ENCODE assay signal across 30 cellular contexts in the genomic region with DNA sequence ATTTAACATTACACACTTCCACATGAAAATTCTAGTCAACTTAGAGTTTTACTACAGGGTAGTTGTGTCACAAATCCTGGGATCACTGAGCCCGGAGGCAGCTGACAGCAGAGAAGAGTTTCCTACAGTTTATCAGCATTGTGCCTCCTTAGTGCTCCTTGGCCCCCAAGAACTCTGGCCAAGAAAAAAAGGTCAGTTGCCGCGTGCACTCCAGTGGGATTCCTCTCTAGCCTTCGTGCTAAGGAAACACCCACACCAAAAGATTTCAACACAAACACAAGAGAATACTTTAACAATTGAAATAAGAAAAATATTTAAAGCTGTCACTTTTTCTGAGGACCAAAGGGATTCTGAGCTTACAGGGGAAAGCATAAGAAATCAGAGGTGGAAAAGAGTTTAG.
A peak's percentile ranks its signal among the peaks of the same experiment; 100 is the strongest.
DNase-seq lines count a peak whose midpoint lies in the region; ATAC-seq and TF ChIP-seq lines count a peak whose summit lies in the region.
"Had no signal": no experiment of that assay in that cellular context is flagged by ENCODE, and none has a peak within 500 bp of the region (broad histone marks: within the 10 kb centered on the region; RNA-seq: fewer than 3 reads in every experiment).

No MANE protein-coding gene starts in this region.

- H3K4me1 Mint-ChIP-seq in activated CD4-positive, alpha-beta T cell treated with anti-CD3 and anti-CD28 coated beads, Interleukin-2, amount 10 ng/mL, durations not matched to agents 24 days and 14 days = peaks cover 7% of the 10 kb centered on the region
- H3K4me1 Mint-ChIP-seq in activated CD4-positive, alpha-beta T cell treated with anti-CD3 and anti-CD28 coated beads for 36 hours = peaks cover 5% of the 10 kb centered on the region
- no peaks in the 10 kb centered on the region for H3K4me1 Mint-ChIP-seq in progenitor cell of endocrine pancreas (ENCODE audit: low read depth)
- peaks cover 13% of the 10 kb centered on the region for H3K4me1 Mint-ChIP-seq in neural progenitor cell
- peaks cover 12% of the 10 kb centered on the region for H3K4me1 Mint-ChIP-seq in activated T-cell treated with anti-CD3 and anti-CD28 coated beads, Interleukin-2, amount 50 U/mL, for 72 hours (ENCODE audit: low read depth)

- H4K20me1 ChIP-seq in neural progenitor cell (ENCODE audit: low read depth) = no peaks in the 10 kb centered on the region

- H3K27me3 ChIP-seq in uterus (no peaks in the 10 kb centered on the region), neural progenitor cell (no peaks in the 10 kb centered on the region)
- H3K27me3 ChIP-seq: hepatocyte, testis had no signal

- no peak for ATAC-seq in activated CD4-positive, alpha-beta T cell treated with anti-CD3 and anti-CD28 coated beads for 36 hours
- peak; percentile 57 for ATAC-seq in left ventricle myocardium superior
- no peak for ATAC-seq in GM21576 (IDR thresholded peaks at IDR 0.05; ENCODE audit: unreplicated experiment)
- no peak for ATAC-seq in activated T-cell treated with anti-CD3 and anti-CD28 coated beads, Interleukin-2, amount 50 U/mL, for 72 hours (replicated peaks in 1 of 2)
- ATAC-seq: CD8-positive, alpha-beta T cell; PC-3; stimulated activated effector memory CD8-positive, alpha-beta T cell treated with anti-CD3 and anti-CD28 coated beads, Interleukin-12 subunit alpha, Interleukin-12 subunit beta, amount 100 ng/mL, for 72 hours; T-cell had no signal

- CTCF ChIA-PET in activated CD4-positive, alpha-beta T cell treated with anti-CD3 and anti-CD28 coated beads for 36 hours (lab: Charles Lee) = interaction anchor here (0.7 to 7.7 kb wide), 14 partner anchors 15 to 308 kb away, joined by 3 to 132 read pairs (median 18); no protein-coding TSS in a partner anchor

- no peaks in the 10 kb centered on the region for H3K79me2 ChIP-seq in neural progenitor cell (ENCODE audit: low read depth)
- H3K79me2 ChIP-seq: hepatocyte had no signal

- no peak overlapping the region for H3K9ac ChIP-seq in neural progenitor cell

- no peak overlapping the region for H2AFZ ChIP-seq in neural progenitor cell (replicated peaks)

- intact Hi-C loops in activated CD4-positive, alpha-beta T cell treated with anti-CD3 and anti-CD28 coated beads, Interleukin-2, amount 10 ng/mL, durations not matched to agents 24 days and 14 days (cut with micrococcal nuclease) = loop anchor here (2.0 to 5.0 kb wide), 4 partner anchors 302 to 611 kb away; no protein-coding TSS in a partner anchor
- intact Hi-C loops in activated CD4-positive, alpha-beta T cell treated with anti-CD3 and anti-CD28 coated beads for 36 hours (cut with DNase I, micrococcal nuclease) = loop anchor here (2.0 to 5.0 kb wide), 6 partner anchors 297 to 613 kb away; no protein-coding TSS in a partner anchor
- intact Hi-C loops in left ventricle myocardium superior (cut with micrococcal nuclease) (loop anchor here (5.0 kb wide), 1 partner anchor 193 kb away; no protein-coding TSS in a partner anchor), uterus (cut with DNase I; ENCODE audit: low total_unique reads) (loop anchor here (5.0 kb wide), 1 partner anchor 193 kb away; no protein-coding TSS in a partner anchor)

- DNase-seq in activated CD4-positive, alpha-beta T cell treated with anti-CD3 and anti-CD28 coated beads, Interleukin-2, amount 10 ng/mL, durations not matched to agents 24 days and 14 days = peak; percentile 41
- no peak for DNase-seq in activated CD4-positive, alpha-beta T cell treated with anti-CD3 and anti-CD28 coated beads for 36 hours
- no peak for DNase-seq in left ventricle myocardium superior
- DNase-seq in progenitor cell of endocrine pancreas (ENCODE audit: low spot score, unreplicated experiment) = no peak
- DNase-seq in uterus = no peak
- no peak for DNase-seq in neural progenitor cell (ENCODE audit: low spot score)
- no peak for DNase-seq in activated T-cell treated with anti-CD3 and anti-CD28 coated beads, Interleukin-2, amount 50 U/mL, for 72 hours
- DNase-seq: activated CD4-positive, CD25-positive, alpha-beta regulatory T cell treated with anti-CD3 and anti-CD28 coated beads, Interleukin-2, amount 50 U/mL, for 72 hours; activated naive CD4-positive, alpha-beta T cell treated with Interleukin-2 at 50 U/mL for 16 hours; activated T-cell treated with anti-CD3 and anti-CD28 coated beads, Interleukin-2, amount 50 U/mL, for 24 hours; anterior cingulate cortex; CD8-positive, alpha-beta T cell; DMS79; foreskin fibroblast; GOT3; immature natural killer cell; Karpas-422; lower lobe of right lung; NCI-H187 treated with DMSO at 0.1 percent for 48 hours; NCI-H345; NCI-H774; PC-3; stimulated activated CD4-positive, alpha-beta T cell treated with anti-CD3 and anti-CD28 coated beads, Interleukin-2, amount 100 ng/mL, for 24 hours; T-cell; testis had no signal

- H3K4me2 ChIP-seq in neural progenitor cell = no peak overlapping the region

- no peak overlapping the region for H3K4me3 Mint-ChIP-seq in activated CD4-positive, alpha-beta T cell treated with anti-CD3 and anti-CD28 coated beads, Interleukin-2, amount 10 ng/mL, durations not matched to agents 24 days and 14 days
- no peak overlapping the region for H3K4me3 Mint-ChIP-seq in activated CD4-positive, alpha-beta T cell treated with anti-CD3 and anti-CD28 coated beads for 36 hours
- H3K4me3 Mint-ChIP-seq in progenitor cell of endocrine pancreas (ENCODE audit: low read depth) = no peak overlapping the region
- no peak overlapping the region for H3K4me3 Mint-ChIP-seq in neural progenitor cell
- H3K4me3 Mint-ChIP-seq in activated T-cell treated with anti-CD3 and anti-CD28 coated beads, Interleukin-2, amount 50 U/mL, for 72 hours = no peak overlapping the region
- H3K4me3 Mint-ChIP-seq: activated T-cell treated with anti-CD3 and anti-CD28 coated beads, Interleukin-2, amount 50 U/mL, for 24 hours; CD8-positive, alpha-beta T cell; central memory CD8-positive, alpha-beta T cell; immature natural killer cell; stimulated activated effector memory CD8-positive, alpha-beta T cell treated with anti-CD3 and anti-CD28 coated beads, Interleukin-12 subunit alpha, Interleukin-12 subunit beta, amount 100 ng/mL, for 72 hours; T-cell had no signal

- TF ChIP-seq CTCF in progenitor cell of endocrine pancreas (IDR thresholded peaks at IDR 0.05; ENCODE audit: unreplicated experiment) (no peak), uterus (IDR thresholded peaks at IDR 0.05) (no peak), neural progenitor cell (IDR thresholded peaks at IDR 0.05) (no peak)

- TF ChIP-seq POLR2A in uterus (IDR thresholded peaks at IDR 0.05) = no peak

- H3F3A ChIP-seq in neural progenitor cell (ENCODE audit: low read depth) = peaks cover 7% of the 10 kb centered on the region

- peaks cover 44% of the 10 kb centered on the region for H3K27me3 Mint-ChIP-seq in activated CD4-positive, alpha-beta T cell treated with anti-CD3 and anti-CD28 coated beads, Interleukin-2, amount 10 ng/mL, durations not matched to agents 24 days and 14 days
- peaks cover 16% of the 10 kb centered on the region for H3K27me3 Mint-ChIP-seq in activated CD4-positive, alpha-beta T cell treated with anti-CD3 and anti-CD28 coated beads for 36 hours
- H3K27me3 Mint-ChIP-seq in progenitor cell of endocrine pancreas (peaks cover 5% of the 10 kb centered on the region), neural progenitor cell (ENCODE audit: insufficient read depth, low read depth) (peaks cover 3% of the 10 kb centered on the region)
- peaks cover 34% of the 10 kb centered on the region for H3K27me3 Mint-ChIP-seq in activated T-cell treated with anti-CD3 and anti-CD28 coated beads, Interleukin-2, amount 50 U/mL, for 72 hours (ENCODE audit: low read depth)

- no peak overlapping the region for H3K27ac Mint-ChIP-seq in activated CD4-positive, alpha-beta T cell treated with anti-CD3 and anti-CD28 coated beads, Interleukin-2, amount 10 ng/mL, durations not matched to agents 24 days and 14 days
- H3K27ac Mint-ChIP-seq in activated CD4-positive, alpha-beta T cell treated with anti-CD3 and anti-CD28 coated beads for 36 hours = no peak overlapping the region
- peak overlapping the region; percentile 20 for H3K27ac Mint-ChIP-seq in progenitor cell of endocrine pancreas
- no peak overlapping the region for H3K27ac Mint-ChIP-seq in neural progenitor cell
- H3K27ac Mint-ChIP-seq in activated T-cell treated with anti-CD3 and anti-CD28 coated beads, Interleukin-2, amount 50 U/mL, for 72 hours = no peak overlapping the region
- H3K27ac Mint-ChIP-seq: activated T-cell treated with anti-CD3 and anti-CD28 coated beads, Interleukin-2, amount 50 U/mL, for 24 hours; CD8-positive, alpha-beta T cell; immature natural killer cell; stimulated activated effector memory CD8-positive, alpha-beta T cell treated with anti-CD3 and anti-CD28 coated beads, Interleukin-12 subunit alpha, Interleukin-12 subunit beta, amount 100 ng/mL, for 72 hours; T-cell had no signal

- POLR2A ChIA-PET in activated CD4-positive, alpha-beta T cell treated with anti-CD3 and anti-CD28 coated beads for 36 hours (lab: Charles Lee) = no interaction called here

- H3K9me3 ChIP-seq in uterus (no peaks in the 10 kb centered on the region), neural progenitor cell (ENCODE audit: low read depth) (no peaks in the 10 kb centered on the region)
- H3K9me3 ChIP-seq: lower lobe of right lung, testis had no signal

- H3K4me1 ChIP-seq in uterus (no peaks in the 10 kb centered on the region), neural progenitor cell (peaks cover 12% of the 10 kb centered on the region)
- H3K4me1 ChIP-seq: testis had no signal

- H3K36me3 Mint-ChIP-seq in activated CD4-positive, alpha-beta T cell treated with anti-CD3 and anti-CD28 coated beads, Interleukin-2, amount 10 ng/mL, durations not matched to agents 24 days and 14 days (ENCODE audit: low read depth) = no peaks in the 10 kb centered on the region
- H3K36me3 Mint-ChIP-seq in activated CD4-positive, alpha-beta T cell treated with anti-CD3 and anti-CD28 coated beads for 36 hours (ENCODE audit: low read depth) = no peaks in the 10 kb centered on the region
- H3K36me3 Mint-ChIP-seq in progenitor cell of endocrine pancreas (ENCODE audit: insufficient read depth) (no peaks in the 10 kb centered on the region), neural progenitor cell (no peaks in the 10 kb centered on the region)
- H3K36me3 Mint-ChIP-seq in activated T-cell treated with anti-CD3 and anti-CD28 coated beads, Interleukin-2, amount 50 U/mL, for 72 hours (ENCODE audit: insufficient read depth in 2 of 2) = no peaks in the 10 kb centered on the region
- H3K36me3 Mint-ChIP-seq: CD8-positive, alpha-beta T cell; immature natural killer cell; stimulated activated effector memory CD8-positive, alpha-beta T cell treated with anti-CD3 and anti-CD28 coated beads, Interleukin-12 subunit alpha, Interleukin-12 subunit beta, amount 100 ng/mL, for 72 hours; T-cell had no signal

- H3K27ac ChIP-seq in uterus (peak overlapping the region; percentile 3 to 5), neural progenitor cell (no peak overlapping the region)
- H3K27ac ChIP-seq: 22Rv1, lower lobe of right lung, testis had no signal

- no peak overlapping the region for H3K4me3 ChIP-seq in uterus
- H3K4me3 ChIP-seq in neural progenitor cell = no peak overlapping the region
- H3K4me3 ChIP-seq: hepatocyte, lower lobe of right lung had no signal

- no peaks in the 10 kb centered on the region for H3K36me3 ChIP-seq in uterus
- H3K36me3 ChIP-seq in neural progenitor cell = no peaks in the 10 kb centered on the region
- H3K36me3 ChIP-seq: lower lobe of right lung had no signal

- H3K9me3 Mint-ChIP-seq in activated CD4-positive, alpha-beta T cell treated with anti-CD3 and anti-CD28 coated beads, Interleukin-2, amount 10 ng/mL, durations not matched to agents 24 days and 14 days = no peaks in the 10 kb centered on the region
- H3K9me3 Mint-ChIP-seq in activated CD4-positive, alpha-beta T cell treated with anti-CD3 and anti-CD28 coated beads for 36 hours (ENCODE audit: low read depth) = no peaks in the 10 kb centered on the region
- H3K9me3 Mint-ChIP-seq in progenitor cell of endocrine pancreas (ENCODE audit: low read depth) (no peaks in the 10 kb centered on the region), neural progenitor cell (peaks cover 3% of the 10 kb centered on the region)
- no peaks in the 10 kb centered on the region for H3K9me3 Mint-ChIP-seq in activated T-cell treated with anti-CD3 and anti-CD28 coated beads, Interleukin-2, amount 50 U/mL, for 72 hours
- H3K9me3 Mint-ChIP-seq: activated T-cell treated with anti-CD3 and anti-CD28 coated beads, Interleukin-2, amount 50 U/mL, for 24 hours; CD8-positive, alpha-beta T cell; central memory CD8-positive, alpha-beta T cell; immature natural killer cell; stimulated activated effector memory CD8-positive, alpha-beta T cell treated with anti-CD3 and anti-CD28 coated beads, Interleukin-12 subunit alpha, Interleukin-12 subunit beta, amount 100 ng/mL, for 72 hours had no signal
